ENCODE assay signal across 2 cellular contexts in genomic region chr1:87451229-87451900, GRCh38.
TF ChIP-seq lines count a peak whose summit lies in the region.

No MANE protein-coding gene starts in this region.

TF ChIP-seq in IMR-90, 13 proteins besides CTCF, POLR2A, EP300 and RAD21:
- TF ChIP-seq MAZ (IDR thresholded peaks at IDR 0.05; ENCODE audit: borderline replicate concordance, low read depth, low read length) (no peak), ELK1 (IDR thresholded peaks at IDR 0.05; ENCODE audit: borderline replicate concordance, low read depth, low read length) (no peak), SMC3 (IDR thresholded peaks at IDR 0.05; ENCODE audit: low read depth, low read length) (no peak), BHLHE40 (IDR thresholded peaks at IDR 0.05; ENCODE audit: low read depth, low read length) (no peak), MXI1 (IDR thresholded peaks at IDR 0.05; ENCODE audit: borderline replicate concordance, low read depth, low read length) (no peak), NFE2L2 (IDR thresholded peaks at IDR 0.05; ENCODE audit: low read depth, low read length) (no peak), CHD1 (IDR thresholded peaks at IDR 0.05; ENCODE audit: low read depth, low read length) (no peak), USF2 (IDR thresholded peaks at IDR 0.05; ENCODE audit: low read depth, low read length) (no peak), CEBPB (IDR thresholded peaks at IDR 0.05; ENCODE audit: low read depth, low read length) (no peak), RFX5 (IDR thresholded peaks at IDR 0.05; ENCODE audit: low read depth, low read length) (no peak), MAFK (IDR thresholded peaks at IDR 0.05; ENCODE audit: low read depth, low read length) (no peak), FOS (IDR thresholded peaks at IDR 0.05; ENCODE audit: low read depth, low read length) (no peak), RCOR1 (IDR thresholded peaks at IDR 0.05; ENCODE audit: insufficient replicate concordance, low read length) (no peak)

TF ChIP-seq in H1, 55 proteins besides CTCF, POLR2A, EP300 and RAD21:
- TF ChIP-seq SRF (IDR thresholded peaks at IDR 0.05; ENCODE audit: low read depth, low read length) = no peak
- no peak for TF ChIP-seq ZNF274 (IDR thresholded peaks at IDR 0.05; ENCODE audit: borderline replicate concordance, extremely low read depth, low read length)
- TF ChIP-seq RFX5 (IDR thresholded peaks at IDR 0.05; ENCODE audit: borderline replicate concordance, low read depth, low read length) = no peak
- TF ChIP-seq BCL11A (IDR thresholded peaks at IDR 0.05; ENCODE audit: low read depth in 2 of 2, low read length in 2 of 2) = no peak
- TF ChIP-seq MAFK (IDR thresholded peaks at IDR 0.05; ENCODE audit: low read depth, low read length) = no peak
- no peak for TF ChIP-seq YY1 (IDR thresholded peaks at IDR 0.05; ENCODE audit: low read depth, low read length)
- no peak for TF ChIP-seq CBX8 (IDR thresholded peaks at IDR 0.05; ENCODE audit: borderline replicate concordance, low read depth, low read length)
- no peak for TF ChIP-seq PHF8 (conservative IDR thresholded peaks at IDR 0.05; ENCODE audit: low read depth, low read length)
- TF ChIP-seq NRF1 (IDR thresholded peaks at IDR 0.05; ENCODE audit: low read depth, low read length) = no peak
- no peak for TF ChIP-seq JUND (IDR thresholded peaks at IDR 0.05; ENCODE audit: low read length)
- no peak for TF ChIP-seq EGR1 (IDR thresholded peaks at IDR 0.05; ENCODE audit: borderline replicate concordance, low read depth, low read length)
- no peak for TF ChIP-seq SIN3A (conservative IDR thresholded peaks at IDR 0.05 in 1 of 2, IDR thresholded peaks at IDR 0.05 in 1 of 2; ENCODE audit: low read depth in 1 of 2, low read length in 2 of 2)
